11 cellular contexts compared by ENCODE assay signal in the genomic region with DNA sequence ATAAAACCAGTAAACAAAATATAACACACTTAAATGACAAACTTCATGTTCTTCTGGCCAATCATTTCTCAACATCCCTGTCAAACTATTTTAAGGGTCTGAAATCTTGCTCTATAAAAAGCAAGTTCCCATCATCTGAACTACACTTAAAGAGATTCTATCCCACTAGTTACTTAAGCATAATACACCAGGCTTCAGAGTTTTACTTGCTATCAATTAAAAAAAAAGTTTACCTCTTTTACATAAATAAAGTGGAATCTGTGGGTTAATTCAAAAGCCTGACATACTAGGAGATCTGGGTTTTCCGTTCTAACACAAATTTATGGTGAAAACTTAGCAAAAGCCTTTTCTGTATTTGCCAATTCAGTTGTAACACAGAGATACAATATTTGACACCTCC. TPM values are rescaled to one million over a fixed set of nuclear protein-coding genes. Genes with fewer than 3 reads are reported as not detected.
A peak's percentile ranks its signal among the peaks of the same experiment; 100 is the strongest.
DNase-seq lines count a peak whose midpoint lies in the region; ATAC-seq and TF ChIP-seq lines count a peak whose summit lies in the region.
"Had no signal": no experiment of that assay in that cellular context is flagged by ENCODE, and none has a peak within 500 bp of the region (broad histone marks: within the 10 kb centered on the region; RNA-seq: fewer than 3 reads in every experiment).

No MANE protein-coding gene starts in this region.

- TF ChIP-seq RAD21 in SK-N-SH (IDR thresholded peaks at IDR 0.05; ENCODE audit: low read length) = no peak

- TF ChIP-seq CTCF in SK-N-SH (IDR thresholded peaks at IDR 0.05) (no peak), fibroblast of pulmonary artery (IDR thresholded peaks at IDR 0.05; ENCODE audit: low read length, missing control alignments) (no peak)

- POLR2A ChIA-PET in SK-N-SH (lab: Yijun Ruan, JAX) = no interaction called here

- H3K4me3 ChIP-seq in SK-N-SH (ENCODE audit: low read depth in 2 of 2, low read length in 1 of 2) (peak overlapping the region; percentile 78 to 86; a peak in 2 of 4 replicates), SK-N-MC (peak overlapping the region; percentile 86), fibroblast of pulmonary artery (replicated peaks; ENCODE audit: low read depth, low read length) (peak overlapping the region; percentile 94), skeletal muscle tissue (ENCODE audit: low read length in 3 of 3) (peak overlapping the region; percentile 95 to 99 (median 97))

- no peaks in the 10 kb centered on the region for H3K9me2 ChIP-seq in SK-N-SH

- peak overlapping the region; percentile 84 for H3K4me2 ChIP-seq in SK-N-SH

- H3K36me3 ChIP-seq in SK-N-SH (replicated peaks in 1 of 2; ENCODE audit: control insufficient read depth in 1 of 2, insufficient read depth in 2 of 2, low read length in 1 of 2) (peaks cover 0 to 5% of the 10 kb centered on the region in 2 experiments), SK-N-MC (ENCODE audit: insufficient read depth, low read length) (no peaks in the 10 kb centered on the region; the same call in 1 of the 2 replicates), skeletal muscle tissue (ENCODE audit: control insufficient read depth in 3 of 3, insufficient read depth in 3 of 3, low read length in 3 of 3) (peaks cover 0 to 2% (median 0%) of the 10 kb centered on the region in 3 donors)

- H3K79me2 ChIP-seq in SK-N-SH (ENCODE audit: insufficient read depth) = peaks cover 92% of the 10 kb centered on the region

- ATAC-seq in SK-N-SH treated with all-trans-retinoic acid at 6 μM for 48 hours = no peak
- ATAC-seq in GM21786 (IDR thresholded peaks at IDR 0.05; ENCODE audit: unreplicated experiment) = no peak
- no peak for ATAC-seq in GM18861 (IDR thresholded peaks at IDR 0.05; ENCODE audit: unreplicated experiment)

- DNase-seq in SK-N-SH = no peak
- no peak for DNase-seq in SK-N-MC (ENCODE audit: low read depth, low spot score)
- DNase-seq in fibroblast of pulmonary artery (ENCODE audit: low read depth) = no peak
- DNase-seq in NCI-H2196 (lab: John Stamatoyannopoulos, UW; ENCODE audit: unreplicated experiment) = no peak
- DNase-seq: activated CD4-positive, alpha-beta T cell treated with anti-CD3 and anti-CD28 coated beads for 1 hour; NCI-H2081 treated with DMSO at 0.1 percent for 48 hours; retina had no signal

- H4K20me1 ChIP-seq in SK-N-SH (ENCODE audit: insufficient read depth) = peaks cover 7% of the 10 kb centered on the region; the same call in 1 of the 2 replicates

- TF ChIP-seq EP300 in SK-N-SH (IDR thresholded peaks at IDR 0.05; ENCODE audit: borderline replicate concordance in 1 of 2, low read depth in 1 of 2, low read length in 1 of 2) = no peak

- H3K27ac ChIP-seq in SK-N-SH (ENCODE audit: low read depth in 2 of 2, low read length in 1 of 2) (peak overlapping the region in 1 of 2 experiments; percentile 95; a peak in 1 of 4 replicates), SK-N-MC (no peak overlapping the region), skeletal muscle tissue (ENCODE audit: low read depth, low read length) (peak overlapping the region; percentile 99)

- CTCF ChIA-PET in SK-N-SH (lab: Yijun Ruan, JAX) = interaction anchor here (0.8 to 1.6 kb wide), 2 partner anchors 71 to 116 kb away, joined by 3 to 7 read pairs; no protein-coding TSS in a partner anchor

- H2AFZ ChIP-seq in SK-N-SH (ENCODE audit: low read depth) = no peak overlapping the region

- H3K9ac ChIP-seq in SK-N-SH = peak overlapping the region; percentile 84
- peak overlapping the region; percentile 95 for H3K9ac ChIP-seq in SK-N-MC (ENCODE audit: insufficient read length)
- H3K9ac ChIP-seq in skeletal muscle tissue (ENCODE audit: low read depth in 1 of 3, low read length in 3 of 3) = peak overlapping the region; percentile 96 to 100 (median 99)

- H3K9me3 ChIP-seq in SK-N-SH = no peaks in the 10 kb centered on the region
- no peaks in the 10 kb centered on the region for H3K9me3 ChIP-seq in SK-N-MC (ENCODE audit: low read depth, low read length)
- no peaks in the 10 kb centered on the region for H3K9me3 ChIP-seq in skeletal muscle tissue (ENCODE audit: control insufficient read depth in 3 of 3, low read length in 3 of 3)

- H3K27me3 ChIP-seq in SK-N-SH (ENCODE audit: insufficient read depth) (no peaks in the 10 kb centered on the region), skeletal muscle tissue (ENCODE audit: control insufficient read depth in 3 of 3, insufficient read depth in 3 of 3, low read length in 3 of 3) (no peaks in the 10 kb centered on the region)

- peaks cover 11% of the 10 kb centered on the region for H3F3A ChIP-seq in SK-N-SH (replicated peaks; ENCODE audit: insufficient read depth)

- WGBS in SK-N-SH (ENCODE audit: low lambda C conversion rate) = 100% methylated on average over 1 of the region's 1 CpG

- H3K4me1 ChIP-seq in SK-N-SH (ENCODE audit: control insufficient read depth in 1 of 2, insufficient read depth in 2 of 2, low read depth in 1 of 2, low read length in 1 of 2) = peaks cover 4 to 5% of the 10 kb centered on the region in 2 experiments; a peak in 2 of 4 replicates
- peaks cover 29 to 32% (median 30%) of the 10 kb centered on the region in 3 donors for H3K4me1 ChIP-seq in skeletal muscle tissue (ENCODE audit: control insufficient read depth in 3 of 3, insufficient read depth in 3 of 3, low read length in 3 of 3)

TF ChIP-seq in SK-N-SH, 30 proteins besides CTCF, POLR2A, EP300 and RAD21 (continues in another document):
- TF ChIP-seq RCOR1 (IDR thresholded peaks at IDR 0.05; ENCODE audit: low read length) (no peak), SMC3 (IDR thresholded peaks at IDR 0.05; ENCODE audit: low read depth, low read length) (no peak), EZH2phosphoT487 (IDR thresholded peaks at IDR 0.05; ENCODE audit: borderline replicate concordance, low read depth) (no peak), FOXM1 (IDR thresholded peaks at IDR 0.05; ENCODE audit: low read depth) (no peak), MEF2A (IDR thresholded peaks at IDR 0.05; ENCODE audit: borderline replicate concordance, low read depth) (no peak), FOSL2 (IDR thresholded peaks at IDR 0.05; ENCODE audit: borderline replicate concordance, low read depth) (no peak), MXI1 (IDR thresholded peaks at IDR 0.05; ENCODE audit: low read depth, low read length) (no peak), GATA2 (CRISPR knock-in tag; IDR thresholded peaks at IDR 0.05) (no peak)
- TF ChIP-seq, protein P1, sequence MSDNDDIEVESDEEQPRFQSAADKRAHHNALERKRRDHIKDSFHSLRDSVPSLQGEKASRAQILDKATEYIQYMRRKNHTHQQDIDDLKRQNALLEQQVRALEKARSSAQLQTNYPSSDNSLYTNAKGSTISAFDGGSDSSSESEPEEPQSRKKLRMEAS (IDR thresholded peaks at IDR 0.05; ENCODE audit: low read depth) = no peak

TF ChIP-seq in SK-N-SH treated with all-trans-retinoic acid at 6 μM for 48 hours, 23 proteins besides CTCF, POLR2A, EP300 and RAD21:
- TF ChIP-seq, protein P2, sequence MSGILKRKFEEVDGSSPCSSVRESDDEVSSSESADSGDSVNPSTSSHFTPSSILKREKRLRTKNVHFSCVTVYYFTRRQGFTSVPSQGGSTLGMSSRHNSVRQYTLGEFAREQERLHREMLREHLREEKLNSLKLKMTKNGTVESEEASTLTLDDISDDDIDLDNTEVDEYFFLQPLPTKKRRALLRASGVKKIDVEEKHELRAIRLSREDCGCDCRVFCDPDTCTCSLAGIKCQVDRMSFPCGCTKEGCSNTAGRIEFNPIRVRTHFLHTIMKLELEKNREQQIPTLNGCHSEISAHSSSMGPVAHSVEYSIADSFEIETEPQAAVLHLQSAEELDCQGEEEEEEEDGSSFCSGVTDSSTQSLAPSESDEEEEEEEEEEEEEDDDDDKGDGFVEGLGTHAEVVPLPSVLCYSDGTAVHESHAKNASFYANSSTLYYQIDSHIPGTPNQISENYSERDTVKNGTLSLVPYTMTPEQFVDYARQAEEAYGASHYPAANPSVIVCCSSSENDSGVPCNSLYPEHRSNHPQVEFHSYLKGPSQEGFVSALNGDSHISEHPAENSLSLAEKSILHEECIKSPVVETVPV (CRISPR knock-in tag; IDR thresholded peaks at IDR 0.05) = no peak
- TF ChIP-seq ZNF565 (CRISPR knock-in tag; conservative IDR thresholded peaks at IDR 0.05; ENCODE audit: low read depth) (no peak), ZFP30 (CRISPR knock-in tag; IDR thresholded peaks at IDR 0.05) (no peak), ZFP3 (CRISPR knock-in tag; IDR thresholded peaks at IDR 0.05) (no peak), TCF4 (CRISPR knock-in tag; IDR thresholded peaks at IDR 0.05; ENCODE audit: borderline replicate concordance) (no peak), TOX (CRISPR knock-in tag; IDR thresholded peaks at IDR 0.05; ENCODE audit: borderline replicate concordance) (no peak), CSDC2 (CRISPR knock-in tag; IDR thresholded peaks at IDR 0.05) (no peak)
- TF ChIP-seq, protein P3, sequence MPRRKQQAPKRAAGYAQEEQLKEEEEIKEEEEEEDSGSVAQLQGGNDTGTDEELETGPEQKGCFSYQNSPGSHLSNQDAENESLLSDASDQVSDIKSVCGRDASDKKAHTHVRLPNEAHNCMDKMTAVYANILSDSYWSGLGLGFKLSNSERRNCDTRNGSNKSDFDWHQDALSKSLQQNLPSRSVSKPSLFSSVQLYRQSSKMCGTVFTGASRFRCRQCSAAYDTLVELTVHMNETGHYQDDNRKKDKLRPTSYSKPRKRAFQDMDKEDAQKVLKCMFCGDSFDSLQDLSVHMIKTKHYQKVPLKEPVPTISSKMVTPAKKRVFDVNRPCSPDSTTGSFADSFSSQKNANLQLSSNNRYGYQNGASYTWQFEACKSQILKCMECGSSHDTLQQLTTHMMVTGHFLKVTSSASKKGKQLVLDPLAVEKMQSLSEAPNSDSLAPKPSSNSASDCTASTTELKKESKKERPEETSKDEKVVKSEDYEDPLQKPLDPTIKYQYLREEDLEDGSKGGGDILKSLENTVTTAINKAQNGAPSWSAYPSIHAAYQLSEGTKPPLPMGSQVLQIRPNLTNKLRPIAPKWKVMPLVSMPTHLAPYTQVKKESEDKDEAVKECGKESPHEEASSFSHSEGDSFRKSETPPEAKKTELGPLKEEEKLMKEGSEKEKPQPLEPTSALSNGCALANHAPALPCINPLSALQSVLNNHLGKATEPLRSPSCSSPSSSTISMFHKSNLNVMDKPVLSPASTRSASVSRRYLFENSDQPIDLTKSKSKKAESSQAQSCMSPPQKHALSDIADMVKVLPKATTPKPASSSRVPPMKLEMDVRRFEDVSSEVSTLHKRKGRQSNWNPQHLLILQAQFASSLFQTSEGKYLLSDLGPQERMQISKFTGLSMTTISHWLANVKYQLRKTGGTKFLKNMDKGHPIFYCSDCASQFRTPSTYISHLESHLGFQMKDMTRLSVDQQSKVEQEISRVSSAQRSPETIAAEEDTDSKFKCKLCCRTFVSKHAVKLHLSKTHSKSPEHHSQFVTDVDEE (CRISPR knock-in tag; IDR thresholded peaks at IDR 0.05) = no peak

RNA-seq across cellular contexts. Expression of a gene that starts 1.9 kb away (rescaled TPM):
- 4.9 TPM in 2 replicates for polyA plus RNA-seq in SK-N-SH (2012; rRNA removed)
- 5.6 and 6.0 TPM in 2 replicates for polyA plus RNA-seq in SK-N-SH (2012; cell fraction: cytosol; rRNA removed)
- 17.3 and 19.0 TPM in 2 replicates for polyA plus RNA-seq in SK-N-SH (2012; cell fraction: nucleus; rRNA removed)
- 74.1 TPM for total RNA-seq in skeletal muscle tissue
